1 cellular context compared by ENCODE assay signal in the genomic region with DNA sequence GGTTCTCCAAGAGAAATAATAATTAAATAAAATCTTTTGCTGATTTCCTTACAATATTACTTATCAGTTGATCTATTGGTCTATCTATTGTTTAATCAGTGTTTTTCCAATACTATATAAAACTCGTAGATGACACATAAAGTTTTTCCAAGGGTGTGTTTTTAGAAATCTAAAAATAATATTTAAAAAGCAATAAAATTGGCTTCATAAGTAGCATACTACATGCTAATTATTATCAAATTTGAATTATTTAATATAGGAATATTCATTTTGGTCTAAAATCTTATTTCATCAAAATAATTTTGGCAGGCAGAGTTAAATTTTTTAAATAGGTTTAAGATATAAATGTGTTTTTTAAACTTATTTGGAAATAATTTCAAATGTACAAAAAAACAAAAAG.
TF ChIP-seq lines count a peak whose summit lies in the region.

No MANE protein-coding gene starts in this region.

TF ChIP-seq in K562, 482 proteins besides CTCF, POLR2A, EP300 and RAD21 (continued from another document):
- TF ChIP-seq, protein P1, sequence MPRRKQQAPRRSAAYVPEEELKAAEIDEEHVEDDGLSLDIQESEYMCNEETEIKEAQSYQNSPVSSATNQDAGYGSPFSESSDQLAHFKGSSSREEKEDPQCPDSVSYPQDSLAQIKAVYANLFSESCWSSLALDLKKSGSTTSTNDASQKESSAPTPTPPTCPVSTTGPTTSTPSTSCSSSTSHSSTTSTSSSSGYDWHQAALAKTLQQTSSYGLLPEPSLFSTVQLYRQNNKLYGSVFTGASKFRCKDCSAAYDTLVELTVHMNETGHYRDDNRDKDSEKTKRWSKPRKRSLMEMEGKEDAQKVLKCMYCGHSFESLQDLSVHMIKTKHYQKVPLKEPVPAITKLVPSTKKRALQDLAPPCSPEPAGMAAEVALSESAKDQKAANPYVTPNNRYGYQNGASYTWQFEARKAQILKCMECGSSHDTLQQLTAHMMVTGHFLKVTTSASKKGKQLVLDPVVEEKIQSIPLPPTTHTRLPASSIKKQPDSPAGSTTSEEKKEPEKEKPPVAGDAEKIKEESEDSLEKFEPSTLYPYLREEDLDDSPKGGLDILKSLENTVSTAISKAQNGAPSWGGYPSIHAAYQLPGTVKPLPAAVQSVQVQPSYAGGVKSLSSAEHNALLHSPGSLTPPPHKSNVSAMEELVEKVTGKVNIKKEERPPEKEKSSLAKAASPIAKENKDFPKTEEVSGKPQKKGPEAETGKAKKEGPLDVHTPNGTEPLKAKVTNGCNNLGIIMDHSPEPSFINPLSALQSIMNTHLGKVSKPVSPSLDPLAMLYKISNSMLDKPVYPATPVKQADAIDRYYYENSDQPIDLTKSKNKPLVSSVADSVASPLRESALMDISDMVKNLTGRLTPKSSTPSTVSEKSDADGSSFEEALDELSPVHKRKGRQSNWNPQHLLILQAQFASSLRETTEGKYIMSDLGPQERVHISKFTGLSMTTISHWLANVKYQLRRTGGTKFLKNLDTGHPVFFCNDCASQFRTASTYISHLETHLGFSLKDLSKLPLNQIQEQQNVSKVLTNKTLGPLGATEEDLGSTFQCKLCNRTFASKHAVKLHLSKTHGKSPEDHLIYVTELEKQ (CRISPR knock-in tag; IDR thresholded peaks at IDR 0.05): no peak
- TF ChIP-seq RBBP5 (IDR thresholded peaks at IDR 0.05; ENCODE audit: borderline replicate concordance, insufficient read depth, low read length, poor library complexity, severe bottlenecking) (no peak), ZNF507 (tag; conservative IDR thresholded peaks at IDR 0.05) (no peak), ARNT (IDR thresholded peaks at IDR 0.05) (no peak), ZNF133 (CRISPR knock-in tag; IDR thresholded peaks at IDR 0.05) (no peak), NCOA2 (IDR thresholded peaks at IDR 0.05; ENCODE audit: partially characterized antibody in 2 of 2) (peak in 1 of 2 experiments; percentile 35), ZC3H11A (IDR thresholded peaks at IDR 0.05; ENCODE audit: low read depth, low read length) (no peak), ZNF274 (IDR thresholded peaks at IDR 0.05; ENCODE audit: borderline replicate concordance, low read depth, low read length) (0 out of 2 replicates have a peak, but pooled peaks have one; percentile 50), ZNF431 (CRISPR knock-in tag; IDR thresholded peaks at IDR 0.05) (no peak), EP400 (IDR thresholded peaks at IDR 0.05) (peak; percentile 19; the same call in 1 of the 2 replicates), KLF10 (CRISPR knock-in tag; IDR thresholded peaks at IDR 0.05) (no peak), TEAD4 (IDR thresholded peaks at IDR 0.05; ENCODE audit: low read length) (no peak), TEAD4 (CRISPR knock-in tag; IDR thresholded peaks at IDR 0.05; ENCODE audit: borderline replicate concordance) (no peak), POLR3A (IDR thresholded peaks at IDR 0.05; ENCODE audit: borderline replicate concordance, extremely low read depth, insufficient read depth, insufficient read length) (no peak), POLR2B (IDR thresholded peaks at IDR 0.05; ENCODE audit: low read depth, partially characterized antibody) (no peak), KDM2B (CRISPR knock-in tag; IDR thresholded peaks at IDR 0.05) (no peak), TFAM (CRISPR knock-in tag; conservative IDR thresholded peaks at IDR 0.05) (peak; percentile 99; the same call in 1 of the 2 replicates), GATA2 (CRISPR knock-in tag; IDR thresholded peaks at IDR 0.05) (no peak), IFI16 (CRISPR knock-in tag; IDR thresholded peaks at IDR 0.05) (no peak), CREBBP (IDR thresholded peaks at IDR 0.05; ENCODE audit: low read depth, low read length) (no peak), NR3C1 (CRISPR knock-in tag; IDR thresholded peaks at IDR 0.05) (no peak), TEAD1 (CRISPR knock-in tag; IDR thresholded peaks at IDR 0.05) (no peak), KDM4B (IDR thresholded peaks at IDR 0.05; ENCODE audit: borderline replicate concordance in 2 of 2, low read depth in 1 of 2) (no peak), GTF2E2 (tag; IDR thresholded peaks at IDR 0.05) (no peak)
- TF ChIP-seq, protein P2, sequence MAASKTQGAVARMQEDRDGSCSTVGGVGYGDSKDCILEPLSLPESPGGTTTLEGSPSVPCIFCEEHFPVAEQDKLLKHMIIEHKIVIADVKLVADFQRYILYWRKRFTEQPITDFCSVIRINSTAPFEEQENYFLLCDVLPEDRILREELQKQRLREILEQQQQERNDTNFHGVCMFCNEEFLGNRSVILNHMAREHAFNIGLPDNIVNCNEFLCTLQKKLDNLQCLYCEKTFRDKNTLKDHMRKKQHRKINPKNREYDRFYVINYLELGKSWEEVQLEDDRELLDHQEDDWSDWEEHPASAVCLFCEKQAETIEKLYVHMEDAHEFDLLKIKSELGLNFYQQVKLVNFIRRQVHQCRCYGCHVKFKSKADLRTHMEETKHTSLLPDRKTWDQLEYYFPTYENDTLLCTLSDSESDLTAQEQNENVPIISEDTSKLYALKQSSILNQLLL (CRISPR knock-in tag; IDR thresholded peaks at IDR 0.05; ENCODE audit: borderline replicate concordance): no peak
- TF ChIP-seq, protein P3, sequence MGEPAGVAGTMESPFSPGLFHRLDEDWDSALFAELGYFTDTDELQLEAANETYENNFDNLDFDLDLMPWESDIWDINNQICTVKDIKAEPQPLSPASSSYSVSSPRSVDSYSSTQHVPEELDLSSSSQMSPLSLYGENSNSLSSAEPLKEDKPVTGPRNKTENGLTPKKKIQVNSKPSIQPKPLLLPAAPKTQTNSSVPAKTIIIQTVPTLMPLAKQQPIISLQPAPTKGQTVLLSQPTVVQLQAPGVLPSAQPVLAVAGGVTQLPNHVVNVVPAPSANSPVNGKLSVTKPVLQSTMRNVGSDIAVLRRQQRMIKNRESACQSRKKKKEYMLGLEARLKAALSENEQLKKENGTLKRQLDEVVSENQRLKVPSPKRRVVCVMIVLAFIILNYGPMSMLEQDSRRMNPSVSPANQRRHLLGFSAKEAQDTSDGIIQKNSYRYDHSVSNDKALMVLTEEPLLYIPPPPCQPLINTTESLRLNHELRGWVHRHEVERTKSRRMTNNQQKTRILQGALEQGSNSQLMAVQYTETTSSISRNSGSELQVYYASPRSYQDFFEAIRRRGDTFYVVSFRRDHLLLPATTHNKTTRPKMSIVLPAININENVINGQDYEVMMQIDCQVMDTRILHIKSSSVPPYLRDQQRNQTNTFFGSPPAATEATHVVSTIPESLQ (CRISPR knock-in tag; IDR thresholded peaks at IDR 0.05): no peak
TF ChIP-seq in K562: peak in this region for 4.
